Comparison of ENCODE assay signal across 7 cellular contexts in the genomic region with DNA sequence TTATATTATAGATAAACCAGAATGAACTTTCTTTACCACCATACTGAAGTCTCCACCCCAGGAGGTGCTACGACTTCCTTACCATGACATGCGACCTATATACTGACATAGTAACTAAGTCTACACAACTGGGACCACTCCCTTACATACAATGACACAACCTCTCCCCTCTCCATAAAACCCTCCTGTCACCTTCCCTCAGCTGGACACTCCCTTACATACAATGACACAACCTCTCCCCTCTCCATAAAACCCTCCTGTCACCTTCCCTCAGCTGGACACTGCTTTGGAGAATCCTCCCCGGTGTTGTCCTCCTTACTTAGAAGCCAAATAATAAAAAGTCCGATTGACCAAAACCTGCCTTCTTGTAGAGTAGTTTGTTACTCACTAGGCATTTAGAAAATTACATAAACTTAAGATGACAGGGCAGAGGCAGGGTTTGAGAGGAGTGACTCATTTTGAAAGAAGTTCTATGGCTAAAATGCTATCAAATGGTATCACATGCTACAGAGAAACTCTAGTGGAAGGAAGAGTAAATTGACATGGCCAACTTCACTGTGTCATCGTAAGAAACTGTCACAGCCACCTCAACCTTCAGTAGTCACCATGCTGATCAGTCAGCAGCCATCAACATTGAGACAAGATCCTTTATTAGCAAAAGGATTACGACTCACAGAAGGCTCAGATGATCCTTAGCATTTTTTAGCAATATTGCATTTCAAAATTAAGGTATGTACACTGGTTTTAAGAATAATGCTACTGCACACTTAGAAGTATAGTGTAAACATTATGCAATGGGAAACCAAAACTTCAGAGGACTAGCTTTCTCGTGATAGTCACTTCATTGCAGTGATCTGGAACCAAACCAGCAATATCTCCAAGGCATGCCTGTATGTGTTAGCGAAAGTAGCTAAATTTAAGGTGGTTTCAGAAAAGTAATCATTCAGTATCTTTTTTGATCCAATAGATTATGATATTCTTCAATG. TPM values are rescaled to one million over a fixed set of nuclear protein-coding genes. Genes with fewer than 3 reads are reported as not detected.
DNase-seq lines count a peak whose midpoint lies in the region; ATAC-seq and TF ChIP-seq lines count a peak whose summit lies in the region.

No MANE protein-coding gene starts in this region.

- H3K27me3 Mint-ChIP-seq in activated CD8-positive, alpha-beta T cell treated with anti-CD3 and anti-CD28 coated beads for 36 hours: no peaks in the 10 kb centered on the region
- H3K27me3 Mint-ChIP-seq in nephron progenitor cell (ENCODE audit: low read depth, poor library complexity): no peaks in the 10 kb centered on the region

- peaks cover 55% of the 10 kb centered on the region for H3K36me3 Mint-ChIP-seq in activated CD8-positive, alpha-beta T cell treated with anti-CD3 and anti-CD28 coated beads for 36 hours (ENCODE audit: low read depth)
- H3K36me3 Mint-ChIP-seq in nephron progenitor cell (ENCODE audit: low read depth): peaks cover 78% of the 10 kb centered on the region

- POLR2A ChIA-PET in activated CD8-positive, alpha-beta T cell treated with anti-CD3 and anti-CD28 coated beads for 36 hours (lab: Charles Lee): no interaction called here

- H3K36me3 ChIP-seq in heart left ventricle: peaks cover 0 to 97% (median 88%) of the 10 kb centered on the region in 9 donors

- intact Hi-C loops in activated CD8-positive, alpha-beta T cell treated with anti-CD3 and anti-CD28 coated beads for 36 hours (cut with micrococcal nuclease): no loop called here
- intact Hi-C loops in heart left ventricle (cut with DNase I): no loop called here

- CTCF ChIA-PET in activated CD8-positive, alpha-beta T cell treated with anti-CD3 and anti-CD28 coated beads for 36 hours (lab: Charles Lee): interaction anchor here (0.6 to 1.1 kb wide), 2 partner anchors 12 to 15 kb away, joined by 3 read pairs; no protein-coding TSS in a partner anchor

- no peak overlapping the region for H3K4me3 ChIP-seq in heart left ventricle

- no peaks in the 10 kb centered on the region for H3K9me3 ChIP-seq in heart left ventricle

- no peak overlapping the region for H3K4me3 Mint-ChIP-seq in activated CD8-positive, alpha-beta T cell treated with anti-CD3 and anti-CD28 coated beads for 36 hours
- H3K4me3 Mint-ChIP-seq in nephron progenitor cell: no peak overlapping the region

- ATAC-seq in GM18858 (IDR thresholded peaks at IDR 0.05; ENCODE audit: unreplicated experiment) (peak; percentile 67), HG02870 (IDR thresholded peaks at IDR 0.05; ENCODE audit: unreplicated experiment) (peak; percentile 91), heart left ventricle (no peak)
- peak; percentile 95 for ATAC-seq in activated CD8-positive, alpha-beta T cell treated with anti-CD3 and anti-CD28 coated beads for 36 hours

- TF ChIP-seq CTCF in activated CD8-positive, alpha-beta T cell treated with anti-CD3 and anti-CD28 coated beads for 36 hours (IDR thresholded peaks at IDR 0.05): no peak
- TF ChIP-seq CTCF in nephron progenitor cell (IDR thresholded peaks at IDR 0.05): no peak
- no peak for TF ChIP-seq CTCF in heart left ventricle (IDR thresholded peaks at IDR 0.05)

- no peak for TF ChIP-seq POLR2A in heart left ventricle (IDR thresholded peaks at IDR 0.05)

- peak; percentile 27 for DNase-seq in activated CD8-positive, alpha-beta T cell treated with anti-CD3 and anti-CD28 coated beads for 36 hours
- no peak for DNase-seq in nephron progenitor cell
- no peak for DNase-seq in NCI-H2196 treated with DMSO at 0.1 percent for 48 hours (lab: John Stamatoyannopoulos, UW; ENCODE audit: unreplicated experiment)
- no peak for DNase-seq in NCI-H1694 treated with DMSO at 0.1 percent for 48 hours (lab: John Stamatoyannopoulos, UW)
- no peak for DNase-seq in heart left ventricle

- no peak overlapping the region for H3K27ac ChIP-seq in heart left ventricle

- H3K9me3 Mint-ChIP-seq in activated CD8-positive, alpha-beta T cell treated with anti-CD3 and anti-CD28 coated beads for 36 hours: no peaks in the 10 kb centered on the region
- no peaks in the 10 kb centered on the region for H3K9me3 Mint-ChIP-seq in nephron progenitor cell

- no peaks in the 10 kb centered on the region for H3K27me3 ChIP-seq in heart left ventricle

- peak overlapping the region; percentile 10 for H3K27ac Mint-ChIP-seq in activated CD8-positive, alpha-beta T cell treated with anti-CD3 and anti-CD28 coated beads for 36 hours
- peak overlapping the region; percentile 21 for H3K27ac Mint-ChIP-seq in nephron progenitor cell

- 95 to 98% (median 95%) methylated on average over 8 of the region's 8 CpGs for WGBS in heart left ventricle, 4 donors

- H3K4me1 Mint-ChIP-seq in activated CD8-positive, alpha-beta T cell treated with anti-CD3 and anti-CD28 coated beads for 36 hours (ENCODE audit: low read depth): peaks cover 25% of the 10 kb centered on the region
- no peaks in the 10 kb centered on the region for H3K4me1 Mint-ChIP-seq in nephron progenitor cell

- peaks cover 0 to 10% (median 0%) of the 10 kb centered on the region in 12 donors for H3K4me1 ChIP-seq in heart left ventricle

RNA-seq across cellular contexts. Expression of gene AHCTF1, which starts 56.4 kb away (rescaled TPM):
- 10 to 100 TPM; 42.4 to 45.3 TPM for total RNA-seq in activated CD8-positive, alpha-beta T cell treated with anti-CD3 and anti-CD28 coated beads for 36 hours
- total RNA-seq in heart left ventricle: 10 to 100 TPM; 17.9 to 39.7 (median 19.9) TPM
- polyA plus RNA-seq in heart left ventricle: 1 to 10 TPM; 6.3 to 8.8 TPM

Comparison
In these comparisons a context has a peak if more than half of its experiments do, and no peak if none do; other contexts are left out.
1. ATAC-seq: peak in GM18858 (single experiment), HG02870 (single experiment) and activated CD8-positive, alpha-beta T cell treated with anti-CD3 and anti-CD28 coated beads for 36 hours (single experiment); none in heart left ventricle (0 of 4).